17 cellular contexts compared by ENCODE assay signal in genomic region chr14:70901218-70901772, GRCh38. TPM values are rescaled to one million over a fixed set of nuclear protein-coding genes. Genes with fewer than 3 reads are reported as not detected.
A peak's percentile ranks its signal among the peaks of the same experiment; 100 is the strongest.
DNase-seq lines count a peak whose midpoint lies in the region; ATAC-seq, FAIRE-seq and TF ChIP-seq lines count a peak whose summit lies in the region.
"Had no signal": no experiment of that assay in that cellular context is flagged by ENCODE, and none has a peak within 500 bp of the region (broad histone marks: within the 10 kb centered on the region; RNA-seq: fewer than 3 reads in every experiment).

No MANE protein-coding gene starts in this region.

- H2AFZ ChIP-seq in hepatocyte = no peak overlapping the region

- H3K4me3 ChIP-seq in hepatocyte (no peak overlapping the region), SJCRH30 (no peak overlapping the region), mucosa of descending colon (no peak overlapping the region)
- H3K4me3 ChIP-seq: left ventricle myocardium inferior, uterus had no signal

- CTCF ChIA-PET in activated naive CD4-positive, alpha-beta T cell treated with anti-CD3 and anti-CD28 coated beads for 36 hours (lab: Charles Lee) = interaction anchor here (0.7 to 6.7 kb wide), 4 partner anchors 15 to 312 kb away, joined by 3 to 50 read pairs (median 24); no protein-coding TSS in a partner anchor
- CTCF ChIA-PET in activated naive CD4-positive, alpha-beta T cell treated with anti-CD3 and anti-CD28 coated beads, Interleukin-2, amount 10 ng/mL, durations not matched to agents 7 days and 5 days (lab: Charles Lee) = interaction anchor here (1.5 to 9.4 kb wide), 2 partner anchors 15 to 83 kb away, joined by 7 to 128 read pairs; no protein-coding TSS in a partner anchor
- CTCF ChIA-PET in T-cell (lab: Charles Lee) = interaction anchor here (0.7 to 1.2 kb wide), 5 partner anchors 52 to 118 kb away, joined by 4 to 8 read pairs (median 7); no protein-coding TSS in a partner anchor

- H3K27me3 ChIP-seq in hepatocyte (no peaks in the 10 kb centered on the region), SJCRH30 (no peaks in the 10 kb centered on the region)
- H3K27me3 ChIP-seq: uterus had no signal

- H3K9me3 Mint-ChIP-seq in activated naive CD4-positive, alpha-beta T cell treated with anti-CD3 and anti-CD28 coated beads for 36 hours = no peaks in the 10 kb centered on the region
- H3K9me3 Mint-ChIP-seq in activated naive CD4-positive, alpha-beta T cell treated with anti-CD3 and anti-CD28 coated beads, Interleukin-2, amount 10 ng/mL, durations not matched to agents 7 days and 5 days = peaks cover 2% of the 10 kb centered on the region
- peaks cover 2% of the 10 kb centered on the region for H3K9me3 Mint-ChIP-seq in activated T-helper 2 cell treated with anti-CD3 and anti-CD28 coated beads, Interferon-gamma antibody, Interleukin-2, Interleukin-4, amounts not matched to agents 10 μg/mL and 5 μg/mL and 100 μg/mL, durations not matched to agents 14 hours and 24 hours and 36 hours
- no peaks in the 10 kb centered on the region for H3K9me3 Mint-ChIP-seq in T-cell

- H3K27ac ChIP-seq in hepatocyte = peak overlapping the region; percentile 50
- no peak overlapping the region; the same call in 1 of the 2 replicates for H3K27ac ChIP-seq in SJCRH30
- H3K27ac ChIP-seq: left ventricle myocardium inferior, uterus had no signal

- H3K36me3 ChIP-seq in hepatocyte (replicated peaks; ENCODE audit: insufficient read depth, low read depth) (no peaks in the 10 kb centered on the region), SJCRH30 (no peaks in the 10 kb centered on the region), mucosa of descending colon (ENCODE audit: low read depth) (no peaks in the 10 kb centered on the region)
- H3K36me3 ChIP-seq: left ventricle myocardium inferior, uterus had no signal

- no peak for DNase-seq in activated naive CD4-positive, alpha-beta T cell treated with anti-CD3 and anti-CD28 coated beads for 36 hours
- no peak for DNase-seq in activated naive CD4-positive, alpha-beta T cell treated with anti-CD3 and anti-CD28 coated beads, Interleukin-2, amount 10 ng/mL, durations not matched to agents 7 days and 5 days
- no peak for DNase-seq in activated T-helper 2 cell treated with anti-CD3 and anti-CD28 coated beads, Interferon-gamma antibody, Interleukin-2, Interleukin-4, amounts not matched to agents 10 μg/mL and 5 μg/mL and 100 μg/mL, durations not matched to agents 14 hours and 24 hours and 36 hours (ENCODE audit: low spot score)
- no peak for DNase-seq in hepatocyte (ENCODE audit: low spot score)
- peak; percentile 48 for DNase-seq in urothelium cell line (ENCODE audit: low spot score)
- no peak for DNase-seq in SJCRH30
- no peak for DNase-seq in T-cell
- DNase-seq in mucosa of descending colon = no peak
- DNase-seq: activated CD8-positive, alpha-beta memory T cell treated with anti-CD3 and anti-CD28 coated beads, Interleukin-2, amount 50 U/mL, for 48 hours; amniotic stem cell; left ventricle myocardium inferior; NCI-H1436 treated with DMSO at 0.1 percent for 48 hours; NCI-H524 treated with DMSO at 0.1 percent for 48 hours; PC-3; uterus had no signal

- no peaks in the 10 kb centered on the region for H4K20me1 ChIP-seq in hepatocyte (ENCODE audit: insufficient read depth, poor library complexity, severe bottlenecking)

- ATAC-seq in T-cell (replicated peaks in 1 of 4) = no peak
- no peak for ATAC-seq in mucosa of descending colon
- ATAC-seq: PC-3; stimulated activated memory B cell treated with anti-CD40 and anti-IgM and Interleukin-4, amounts not matched to agents 10 μg/mL and 1 μg/mL and 100 μg/mL, for 72 hours had no signal

- H3K27ac Mint-ChIP-seq in activated naive CD4-positive, alpha-beta T cell treated with anti-CD3 and anti-CD28 coated beads for 36 hours = peak overlapping the region; percentile 52
- H3K27ac Mint-ChIP-seq in activated naive CD4-positive, alpha-beta T cell treated with anti-CD3 and anti-CD28 coated beads, Interleukin-2, amount 10 ng/mL, durations not matched to agents 7 days and 5 days = no peak overlapping the region
- peak overlapping the region; percentile 44 for H3K27ac Mint-ChIP-seq in activated T-helper 2 cell treated with anti-CD3 and anti-CD28 coated beads, Interferon-gamma antibody, Interleukin-2, Interleukin-4, amounts not matched to agents 10 μg/mL and 5 μg/mL and 100 μg/mL, durations not matched to agents 14 hours and 24 hours and 36 hours
- H3K27ac Mint-ChIP-seq in T-cell = no peak overlapping the region
- H3K27ac Mint-ChIP-seq: stimulated activated memory B cell treated with anti-CD40 and anti-IgM and Interleukin-4, amounts not matched to agents 10 μg/mL and 1 μg/mL and 100 μg/mL, for 72 hours had no signal

- H3K4me1 Mint-ChIP-seq in activated naive CD4-positive, alpha-beta T cell treated with anti-CD3 and anti-CD28 coated beads for 36 hours (ENCODE audit: low read depth) = peaks cover 52% of the 10 kb centered on the region
- H3K4me1 Mint-ChIP-seq in activated naive CD4-positive, alpha-beta T cell treated with anti-CD3 and anti-CD28 coated beads, Interleukin-2, amount 10 ng/mL, durations not matched to agents 7 days and 5 days = peaks cover 19% of the 10 kb centered on the region
- peaks cover 64% of the 10 kb centered on the region for H3K4me1 Mint-ChIP-seq in activated T-helper 2 cell treated with anti-CD3 and anti-CD28 coated beads, Interferon-gamma antibody, Interleukin-2, Interleukin-4, amounts not matched to agents 10 μg/mL and 5 μg/mL and 100 μg/mL, durations not matched to agents 14 hours and 24 hours and 36 hours (ENCODE audit: low read depth)
- H3K4me1 Mint-ChIP-seq in T-cell = peaks cover 17 to 41% (median 29%) of the 10 kb centered on the region in 3 donors
- H3K4me1 Mint-ChIP-seq: stimulated activated memory B cell treated with anti-CD40 and anti-IgM and Interleukin-4, amounts not matched to agents 10 μg/mL and 1 μg/mL and 100 μg/mL, for 72 hours had no signal

- H3K4me1 ChIP-seq in hepatocyte (ENCODE audit: insufficient read depth) (peaks cover 5% of the 10 kb centered on the region), SJCRH30 (peaks cover 16% of the 10 kb centered on the region), mucosa of descending colon (ENCODE audit: low read depth) (no peaks in the 10 kb centered on the region)

- H3K4me2 ChIP-seq in hepatocyte = no peak overlapping the region

- FAIRE-seq in urothelium cell line (lab: Jason Lieb, UNC) = peak; percentile 30
- FAIRE-seq: H54 had no signal

- no peak overlapping the region for H3K4me3 Mint-ChIP-seq in activated naive CD4-positive, alpha-beta T cell treated with anti-CD3 and anti-CD28 coated beads for 36 hours
- H3K4me3 Mint-ChIP-seq in activated naive CD4-positive, alpha-beta T cell treated with anti-CD3 and anti-CD28 coated beads, Interleukin-2, amount 10 ng/mL, durations not matched to agents 7 days and 5 days = no peak overlapping the region
- H3K4me3 Mint-ChIP-seq in activated T-helper 2 cell treated with anti-CD3 and anti-CD28 coated beads, Interferon-gamma antibody, Interleukin-2, Interleukin-4, amounts not matched to agents 10 μg/mL and 5 μg/mL and 100 μg/mL, durations not matched to agents 14 hours and 24 hours and 36 hours (ENCODE audit: low read depth) = no peak overlapping the region
- no peak overlapping the region for H3K4me3 Mint-ChIP-seq in T-cell
- H3K4me3 Mint-ChIP-seq: stimulated activated memory B cell treated with anti-CD40 and anti-IgM and Interleukin-4, amounts not matched to agents 10 μg/mL and 1 μg/mL and 100 μg/mL, for 72 hours had no signal

- no peaks in the 10 kb centered on the region for H3K79me2 ChIP-seq in hepatocyte

- H3K9me3 ChIP-seq in hepatocyte (ENCODE audit: low read depth) = no peaks in the 10 kb centered on the region
- H3K9me3 ChIP-seq in SJCRH30 (replicated peaks) = no peaks in the 10 kb centered on the region
- H3K9me3 ChIP-seq in mucosa of descending colon = no peaks in the 10 kb centered on the region
- H3K9me3 ChIP-seq: left ventricle myocardium inferior, uterus had no signal

- POLR2A ChIA-PET in T-cell (lab: Charles Lee) = interaction anchor here (0.5 to 0.6 kb wide), 2 partner anchors 30 to 58 kb away, joined by 3 to 5 read pairs; no protein-coding TSS in a partner anchor

- no peaks in the 10 kb centered on the region for H3K27me3 Mint-ChIP-seq in activated naive CD4-positive, alpha-beta T cell treated with anti-CD3 and anti-CD28 coated beads for 36 hours (ENCODE audit: low read depth)
- H3K27me3 Mint-ChIP-seq in activated naive CD4-positive, alpha-beta T cell treated with anti-CD3 and anti-CD28 coated beads, Interleukin-2, amount 10 ng/mL, durations not matched to agents 7 days and 5 days = peaks cover 5% of the 10 kb centered on the region
- H3K27me3 Mint-ChIP-seq in activated T-helper 2 cell treated with anti-CD3 and anti-CD28 coated beads, Interferon-gamma antibody, Interleukin-2, Interleukin-4, amounts not matched to agents 10 μg/mL and 5 μg/mL and 100 μg/mL, durations not matched to agents 14 hours and 24 hours and 36 hours (ENCODE audit: low read depth) = no peaks in the 10 kb centered on the region
- no peaks in the 10 kb centered on the region for H3K27me3 Mint-ChIP-seq in T-cell

- 81% methylated on average over 2 of the region's 2 CpGs for WGBS in hepatocyte (ENCODE audit: low lambda C conversion rate, missing lambda C conversion rate)

- intact Hi-C loops in activated naive CD4-positive, alpha-beta T cell treated with anti-CD3 and anti-CD28 coated beads for 36 hours (cut with micrococcal nuclease) = no loop called here
- intact Hi-C loops in activated T-helper 2 cell treated with anti-CD3 and anti-CD28 coated beads, Interferon-gamma antibody, Interleukin-2, Interleukin-4, amounts not matched to agents 10 μg/mL and 5 μg/mL and 100 μg/mL, durations not matched to agents 14 hours and 24 hours and 36 hours (cut with micrococcal nuclease) = no loop called here
- intact Hi-C loops in mucosa of descending colon (cut with DNase I, micrococcal nuclease) = no loop called here

- H3K9me2 ChIP-seq in hepatocyte (replicated peaks; ENCODE audit: insufficient read depth) = no peaks in the 10 kb centered on the region

- H3K36me3 Mint-ChIP-seq in activated naive CD4-positive, alpha-beta T cell treated with anti-CD3 and anti-CD28 coated beads for 36 hours (ENCODE audit: low read depth) = no peaks in the 10 kb centered on the region
- no peaks in the 10 kb centered on the region for H3K36me3 Mint-ChIP-seq in activated naive CD4-positive, alpha-beta T cell treated with anti-CD3 and anti-CD28 coated beads, Interleukin-2, amount 10 ng/mL, durations not matched to agents 7 days and 5 days
- H3K36me3 Mint-ChIP-seq in activated T-helper 2 cell treated with anti-CD3 and anti-CD28 coated beads, Interferon-gamma antibody, Interleukin-2, Interleukin-4, amounts not matched to agents 10 μg/mL and 5 μg/mL and 100 μg/mL, durations not matched to agents 14 hours and 24 hours and 36 hours (ENCODE audit: low read depth) = peaks cover 2% of the 10 kb centered on the region
- H3K36me3 Mint-ChIP-seq in T-cell = no peaks in the 10 kb centered on the region

- TF ChIP-seq CTCF in hepatocyte (IDR thresholded peaks at IDR 0.05; ENCODE audit: poor library complexity) (no peak), mucosa of descending colon (IDR thresholded peaks at IDR 0.05) (no peak)

RNA-seq across cellular contexts. Expression of gene PCNX1, which starts 6.0 kb away (rescaled TPM):
- total RNA-seq in activated naive CD4-positive, alpha-beta T cell treated with anti-CD3 and anti-CD28 coated beads for 36 hours = 10 to 100 TPM; 51.9 to 63.1 TPM
- total RNA-seq in activated T-helper 2 cell treated with anti-CD3 and anti-CD28 coated beads, Interferon-gamma antibody, Interleukin-2, Interleukin-4, amounts not matched to agents 10 μg/mL and 5 μg/mL and 100 μg/mL, durations not matched to agents 14 hours and 24 hours and 36 hours = 54.5 and 59.0 TPM in 2 replicates
- total RNA-seq in hepatocyte = 43.7 and 64.2 TPM in 2 replicates
- polyA plus RNA-seq in hepatocyte = 6.9 and 10.0 TPM in 2 replicates
- 32.7 and 40.3 TPM in 2 replicates for total RNA-seq in SJCRH30 (2014; rRNA removed; shearing (Covaris generic))
- 100 to 1,000 TPM in 2 of 5 donors, 10 to 100 TPM in 3; 80.8 to 140 (median 86.3) TPM for total RNA-seq in T-cell
- 10 to 100 TPM; 27.5 to 49.4 (median 33.5) TPM for total RNA-seq in mucosa of descending colon

Comparison
In these comparisons a context has a peak if more than half of its experiments do, and no peak if none do; other contexts are left out.
1. H3K27ac Mint-ChIP-seq: peak in activated naive CD4-positive, alpha-beta T cell treated with anti-CD3 and anti-CD28 coated beads for 36 hours (single experiment) and activated T-helper 2 cell treated with anti-CD3 and anti-CD28 coated beads, Interferon-gamma antibody, Interleukin-2, Interleukin-4, amounts not matched to agents 10 μg/mL and 5 μg/mL and 100 μg/mL, durations not matched to agents 14 hours and 24 hours and 36 hours (single experiment); none in activated naive CD4-positive, alpha-beta T cell treated with anti-CD3 and anti-CD28 coated beads, Interleukin-2, amount 10 ng/mL, durations not matched to agents 7 days and 5 days (single experiment) and T-cell (0 of 2).